12 cellular contexts compared by ENCODE assay signal in genomic region chr11:119389611-119390254, GRCh38. TPM values are rescaled to one million over a fixed set of nuclear protein-coding genes. Genes with fewer than 3 reads are reported as not detected.
DNase-seq lines count a peak whose midpoint lies in the region; ATAC-seq and TF ChIP-seq lines count a peak whose summit lies in the region.
"Had no signal": no experiment of that assay in that cellular context is flagged by ENCODE, and none has a peak within 500 bp of the region (broad histone marks: within the 10 kb centered on the region; RNA-seq: fewer than 3 reads in every experiment).

No MANE protein-coding gene starts in this region.

- H3K9me3 Mint-ChIP-seq in nephron progenitor cell, result no peaks in the 10 kb centered on the region

- no peak overlapping the region for H3K9ac ChIP-seq in neuronal stem cell (ENCODE audit: low read depth, low read length, poor library complexity)

- H3K4ac ChIP-seq in neuronal stem cell (ENCODE audit: low read length), result no peak overlapping the region

- H2BK5ac ChIP-seq in neuronal stem cell (ENCODE audit: low read length), result no peak overlapping the region

- H2BK15ac ChIP-seq in neuronal stem cell (ENCODE audit: low read length), result no peak overlapping the region

- no peak overlapping the region for H4K8ac ChIP-seq in neuronal stem cell (ENCODE audit: low read depth, low read length)

- no peaks in the 10 kb centered on the region for H3K4me1 ChIP-seq in neuronal stem cell (ENCODE audit: control insufficient read depth in 2 of 2, insufficient read depth in 1 of 2, low read depth in 1 of 2, low read length in 2 of 2)

- no peak overlapping the region for H3K4me3 ChIP-seq in neuronal stem cell (ENCODE audit: low read length in 2 of 2)
- H3K4me3 ChIP-seq: skin epidermis had no signal

- H3K79me1 ChIP-seq in neuronal stem cell (ENCODE audit: low read depth, low read length), result no peaks in the 10 kb centered on the region

- H3K27me3 Mint-ChIP-seq in T-helper 17 cell, result peaks cover 14% of the 10 kb centered on the region
- H3K27me3 Mint-ChIP-seq in nephron progenitor cell (ENCODE audit: low read depth, poor library complexity), result peaks cover 19% of the 10 kb centered on the region

- H3K4me1 Mint-ChIP-seq in T-helper 17 cell (no peaks in the 10 kb centered on the region), nephron progenitor cell (no peaks in the 10 kb centered on the region)
- H3K4me1 Mint-ChIP-seq: CD4-positive, CD25-positive, alpha-beta regulatory T cell had no signal

- H3K36me3 ChIP-seq in neuronal stem cell (replicated peaks in 1 of 2; ENCODE audit: control insufficient read depth in 2 of 2, insufficient read depth in 2 of 2, low read length in 2 of 2), result no peaks in the 10 kb centered on the region

- H2BK120ac ChIP-seq in neuronal stem cell (ENCODE audit: low read depth, low read length), result no peak overlapping the region

- H3K27ac ChIP-seq in neuronal stem cell (replicated peaks; ENCODE audit: low read length), result no peak overlapping the region
- H3K27ac ChIP-seq: skin epidermis had no signal

- H2AFZ ChIP-seq in neuronal stem cell (ENCODE audit: low read length), result no peak overlapping the region

- H3K9me3 ChIP-seq in T-helper 17 cell (ENCODE audit: control insufficient read depth, low read length, poor library complexity, severe bottlenecking), result no peaks in the 10 kb centered on the region
- no peaks in the 10 kb centered on the region for H3K9me3 ChIP-seq in neuronal stem cell (replicated peaks in 1 of 2; ENCODE audit: control insufficient read depth in 2 of 2, insufficient read depth in 1 of 2, low read depth in 1 of 2, low read length in 2 of 2)

- H3K4me2 ChIP-seq in neuronal stem cell (ENCODE audit: insufficient read depth, low read length, poor library complexity, severe bottlenecking), result no peak overlapping the region

- H3K4me3 Mint-ChIP-seq in T-helper 17 cell, result no peak overlapping the region
- no peak overlapping the region for H3K4me3 Mint-ChIP-seq in nephron progenitor cell
- H3K4me3 Mint-ChIP-seq: CD4-positive, CD25-positive, alpha-beta regulatory T cell had no signal

- no peak overlapping the region for H3K23ac ChIP-seq in neuronal stem cell (ENCODE audit: low read depth, low read length, poor library complexity)

- ATAC-seq in T-helper 17 cell, result peak; percentile 52

- no peak overlapping the region for H2BK12ac ChIP-seq in neuronal stem cell (ENCODE audit: low read length)

- no peak overlapping the region for H3K14ac ChIP-seq in neuronal stem cell (ENCODE audit: low read length)

- peaks cover 2% of the 10 kb centered on the region for H3K36me3 Mint-ChIP-seq in T-helper 17 cell (ENCODE audit: low read depth)
- H3K36me3 Mint-ChIP-seq in nephron progenitor cell (ENCODE audit: low read depth), result no peaks in the 10 kb centered on the region
- H3K36me3 Mint-ChIP-seq: CD4-positive, CD25-positive, alpha-beta regulatory T cell had no signal

- H3K18ac ChIP-seq in neuronal stem cell (ENCODE audit: low read length), result no peak overlapping the region

- H4K91ac ChIP-seq in neuronal stem cell (ENCODE audit: low read depth, low read length, poor library complexity), result no peak overlapping the region

- no peak overlapping the region for H2AK5ac ChIP-seq in neuronal stem cell (ENCODE audit: low read depth, low read length)

- peaks cover 0 to 15% (median 0%) of the 10 kb centered on the region in 3 experiments for H3K27me3 ChIP-seq in neuronal stem cell (ENCODE audit: control insufficient read depth in 3 of 3, insufficient read depth in 3 of 3, low read depth in 1 of 3, low read length in 3 of 3)

- no CpG with 5 or more reads among the region's 5 CpGs for WGBS in neuronal stem cell (ENCODE audit: extremely low coverage in 2 of 2, insufficient read length in 2 of 2, insufficient replicate concordance in 1 of 2), 2 donors

- TF ChIP-seq CTCF in nephron progenitor cell (IDR thresholded peaks at IDR 0.05) (peak; percentile 46), GM20000 (IDR thresholded peaks at IDR 0.05; ENCODE audit: extremely low read depth, missing control alignments) (no peak)

- H3K27ac Mint-ChIP-seq in T-helper 17 cell, result no peak overlapping the region
- H3K27ac Mint-ChIP-seq in nephron progenitor cell, result no peak overlapping the region
- H3K27ac Mint-ChIP-seq: CD4-positive, CD25-positive, alpha-beta regulatory T cell had no signal

- peak; percentile 9 for DNase-seq in SIG-M5 treated with dmso at 0.1 percent for 504 hours (lab: John Stamatoyannopoulos, UW; ENCODE audit: unreplicated experiment)
- no peak for DNase-seq in SIG-M5 (lab: John Stamatoyannopoulos, UW)
- DNase-seq in HuH-7.5 (ENCODE audit: low spot score), result peak; percentile 51
- no peak for DNase-seq in T-helper 17 cell
- DNase-seq in nephron progenitor cell, result no peak
- no peak for DNase-seq in NOMO-1 (lab: John Stamatoyannopoulos, UW; ENCODE audit: unreplicated experiment in 2 of 2)
- DNase-seq in neuronal stem cell (ENCODE audit: low spot score), result no peak
- DNase-seq in GM20000 (ENCODE audit: low spot score), result no peak
- DNase-seq: HCEC 1CT, NCI-H226 had no signal

RNA-seq across cellular contexts. Expression of gene USP2, which starts 8.2 kb away (rescaled TPM):
- total RNA-seq in T-helper 17 cell, result 1 to 10 TPM; 1.7 to 5.2 TPM
- polyA plus RNA-seq in neuronal stem cell (2013, experiment 1 of 2), result 4.2 TPM
- polyA plus RNA-seq in neuronal stem cell (2013, experiment 2 of 2), result 4.4 TPM

RNA-seq across cellular contexts. Expression of gene THY1, which starts 33.2 kb away (rescaled TPM):
- under 1 TPM in 1 of 2 donors, not detected in 1; 0.20 TPM for total RNA-seq in T-helper 17 cell
- polyA plus RNA-seq in neuronal stem cell (2013, experiment 1 of 2), result 85.1 TPM
- 84.3 TPM for polyA plus RNA-seq in neuronal stem cell (2013, experiment 2 of 2)
- total RNA-seq: CD4-positive, CD25-positive, alpha-beta regulatory T cell had no signal
- polyA plus RNA-seq: CD4-positive, CD25-positive, alpha-beta regulatory T cell had no signal

RNA-seq across cellular contexts. Expression of gene MFRP, which starts 43.2 kb away (rescaled TPM):
- total RNA-seq in T-helper 17 cell, result not detected
- not detected for polyA plus RNA-seq in neuronal stem cell (2013, experiment 1 of 2)
- polyA plus RNA-seq in neuronal stem cell (2013, experiment 2 of 2), result not detected
- total RNA-seq: CD4-positive, CD25-positive, alpha-beta regulatory T cell had no signal
- polyA plus RNA-seq: CD4-positive, CD25-positive, alpha-beta regulatory T cell had no signal

RNA-seq across cellular contexts. Expression of gene C1QTNF5, which starts 49.0 kb away (rescaled TPM):
- total RNA-seq in T-helper 17 cell, result not detected
- polyA plus RNA-seq in neuronal stem cell (2013, experiment 1 of 2), result 3.1 TPM
- 3.3 TPM for polyA plus RNA-seq in neuronal stem cell (2013, experiment 2 of 2)
- total RNA-seq: CD4-positive, CD25-positive, alpha-beta regulatory T cell had no signal
- polyA plus RNA-seq: CD4-positive, CD25-positive, alpha-beta regulatory T cell had no signal

RNA-seq across cellular contexts. Expression of gene RNF26, which starts 55.4 kb away (rescaled TPM):
- 10 to 100 TPM; 15.3 to 19.0 TPM for total RNA-seq in T-helper 17 cell
- polyA plus RNA-seq in neuronal stem cell (2013, experiment 1 of 2), result 79.3 TPM
- 79.8 TPM for polyA plus RNA-seq in neuronal stem cell (2013, experiment 2 of 2)

Comparison
In these comparisons a context has a peak if more than half of its experiments do, and no peak if none do; other contexts are left out.
1. DNase-seq: peak in SIG-M5 treated with dmso at 0.1 percent for 504 hours (single experiment) and HuH-7.5 (single experiment); none in SIG-M5 (single experiment), T-helper 17 cell (0 of 3), nephron progenitor cell (single experiment), NOMO-1 (0 of 2), neuronal stem cell (single experiment) and GM20000 (single experiment).